Comparison of ENCODE assay signal across 8 cellular contexts in genomic region chr14:74712499-74713394, GRCh38. TPM values are rescaled to one million over a fixed set of nuclear protein-coding genes. Genes with fewer than 3 reads are reported as not detected.
DNase-seq lines count a peak whose midpoint lies in the region; ATAC-seq and TF ChIP-seq lines count a peak whose summit lies in the region.

TSS of gene AREL1 (minus strand) at chr14:74713080. CDS start at chr14:74685615, 27,465 bp downstream.
TSS of gene FCF1 (plus strand) at chr14:74713144. CDS start at chr14:74713198, 54 bp downstream.

- TF ChIP-seq POLR2A in GM18526 (IDR thresholded peaks at IDR 0.05; ENCODE audit: extremely low read depth, insufficient read length) (peak; percentile 93), breast epithelium (IDR thresholded peaks at IDR 0.05) (no peak)

- H3K27me3 ChIP-seq in breast epithelium = no peaks in the 10 kb centered on the region

- intact Hi-C loops in T-helper 1 cell treated with Interleukin-12 subunit alpha and Interleukin-12 subunit beta and Interleukin-4 antibody, amounts not matched to agents 30 ng/mL and 1 ng/mL, for 36 hours (cut with micrococcal nuclease) = loop anchor here (1.0 to 5.0 kb wide), 11 partner anchors 51 to 948 kb away; partner anchors contain the start of genes ACYP1, BBOF1, DLST and EIF2B2
- intact Hi-C loops in breast epithelium (cut with DNase I; ENCODE audit: low total_unique reads) = no loop called here

- ATAC-seq in HG03064 (IDR thresholded peaks at IDR 0.05; ENCODE audit: low read depth, unreplicated experiment) = peak; percentile 85

- H3K36me3 ChIP-seq in breast epithelium = peaks cover 5% of the 10 kb centered on the region

- peak in 1 of 3 donors; percentile 8 for TF ChIP-seq CTCF in breast epithelium (IDR thresholded peaks at IDR 0.05)

- peak; percentile 65 to 76 for DNase-seq in breast epithelium (ENCODE audit: low spot score in 2 of 2)
- peak; percentile 91 for DNase-seq in iris pigment epithelial cell (ENCODE audit: low read depth)
- peak; percentile 45 to 54 for DNase-seq in stimulated activated CD4-positive, alpha-beta T cell treated with anti-CD3 and anti-CD28 coated beads, Interleukin-15, amount 100 ng/mL, for 1 hour (ENCODE audit: low read depth in 1 of 2, low spot score in 1 of 2)
- no peak for DNase-seq in DMS53 (lab: John Stamatoyannopoulos, UW)
- DNase-seq in NCI-H526 treated with DMSO at 0.1 percent for 48 hours (lab: John Stamatoyannopoulos, UW) = no peak

- H3K27ac ChIP-seq in breast epithelium = peak within 1 kb of the TSS; percentile 92 to 93

- H3K9me3 ChIP-seq in breast epithelium = no peaks in the 10 kb centered on the region

- peak within 1 kb of the TSS; percentile 70 to 87 (median 81) for H3K4me3 ChIP-seq in breast epithelium

- peaks cover 7% of the 10 kb centered on the region in 2 donors for H3K4me1 ChIP-seq in breast epithelium

RNA-seq across cellular contexts. Expression of gene AREL1, which starts in this region (rescaled TPM):
- 59.5 and 65.9 TPM in 2 replicates for total RNA-seq in T-helper 1 cell treated with Interleukin-12 subunit alpha and Interleukin-12 subunit beta and Interleukin-4 antibody, amounts not matched to agents 30 ng/mL and 1 ng/mL, for 36 hours
- 10 to 100 TPM; 17.0 to 24.3 (median 24.0) TPM for total RNA-seq in breast epithelium

RNA-seq across cellular contexts. Expression of gene FCF1, which starts in this region (rescaled TPM):
- total RNA-seq in T-helper 1 cell treated with Interleukin-12 subunit alpha and Interleukin-12 subunit beta and Interleukin-4 antibody, amounts not matched to agents 30 ng/mL and 1 ng/mL, for 36 hours = 53.7 and 58.0 TPM in 2 replicates
- 10 to 100 TPM; 29.4 to 34.6 (median 33.8) TPM for total RNA-seq in breast epithelium

Comparison
In these comparisons a context has a peak if more than half of its experiments do, and no peak if none do; other contexts are left out.
1. DNase-seq: peak in breast epithelium (2 of 2), iris pigment epithelial cell (single experiment) and stimulated activated CD4-positive, alpha-beta T cell treated with anti-CD3 and anti-CD28 coated beads, Interleukin-15, amount 100 ng/mL, for 1 hour (2 of 2); none in DMS53 (single experiment) and NCI-H526 treated with DMSO at 0.1 percent for 48 hours (single experiment).